In the genomic region with DNA sequence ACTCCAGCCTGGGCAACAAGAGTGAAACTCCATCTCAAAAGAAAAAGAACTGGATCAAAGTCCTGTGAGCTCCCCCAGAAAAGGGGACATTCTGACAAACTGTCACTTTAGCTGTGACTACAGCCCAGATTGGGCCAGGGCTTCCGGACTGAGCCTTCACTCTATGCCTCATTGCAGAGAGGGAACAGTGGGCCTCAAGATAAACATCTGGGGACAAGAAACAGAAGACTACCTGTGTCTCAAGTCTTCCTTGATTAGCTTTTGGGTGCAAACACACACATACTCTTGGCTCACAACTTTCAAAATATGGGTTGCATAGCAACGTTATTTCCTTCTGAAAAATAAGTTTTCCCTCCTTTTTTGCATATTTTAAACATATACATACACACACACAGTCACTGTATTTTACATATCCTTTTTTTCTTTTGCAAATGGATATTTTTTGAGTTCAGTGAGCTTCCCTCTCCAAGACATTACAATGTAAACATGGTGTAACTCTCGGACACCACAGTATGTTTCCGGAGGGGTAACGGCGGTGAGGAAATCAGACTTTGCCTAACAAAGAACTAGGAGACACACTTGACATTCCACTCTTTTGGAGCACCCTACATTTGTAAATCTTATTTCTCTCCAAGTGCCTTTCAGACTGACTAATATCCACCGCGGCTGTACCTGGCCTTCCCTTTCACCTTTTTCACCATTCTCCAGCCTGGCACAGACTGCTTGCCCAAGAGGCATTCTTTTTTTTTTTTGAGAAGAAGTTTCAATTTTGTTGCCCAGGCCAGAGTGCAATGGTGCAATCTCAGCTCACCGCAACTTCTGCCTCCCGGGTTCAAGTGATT, we compare ENCODE assay signal across 1 cellular context.
TF ChIP-seq lines count a peak whose summit lies in the region.

No MANE protein-coding gene starts in this region.

TF ChIP-seq in HCT116, 20 proteins besides CTCF, POLR2A, EP300 and RAD21 (continued from another document):
- TF ChIP-seq, protein P1, sequence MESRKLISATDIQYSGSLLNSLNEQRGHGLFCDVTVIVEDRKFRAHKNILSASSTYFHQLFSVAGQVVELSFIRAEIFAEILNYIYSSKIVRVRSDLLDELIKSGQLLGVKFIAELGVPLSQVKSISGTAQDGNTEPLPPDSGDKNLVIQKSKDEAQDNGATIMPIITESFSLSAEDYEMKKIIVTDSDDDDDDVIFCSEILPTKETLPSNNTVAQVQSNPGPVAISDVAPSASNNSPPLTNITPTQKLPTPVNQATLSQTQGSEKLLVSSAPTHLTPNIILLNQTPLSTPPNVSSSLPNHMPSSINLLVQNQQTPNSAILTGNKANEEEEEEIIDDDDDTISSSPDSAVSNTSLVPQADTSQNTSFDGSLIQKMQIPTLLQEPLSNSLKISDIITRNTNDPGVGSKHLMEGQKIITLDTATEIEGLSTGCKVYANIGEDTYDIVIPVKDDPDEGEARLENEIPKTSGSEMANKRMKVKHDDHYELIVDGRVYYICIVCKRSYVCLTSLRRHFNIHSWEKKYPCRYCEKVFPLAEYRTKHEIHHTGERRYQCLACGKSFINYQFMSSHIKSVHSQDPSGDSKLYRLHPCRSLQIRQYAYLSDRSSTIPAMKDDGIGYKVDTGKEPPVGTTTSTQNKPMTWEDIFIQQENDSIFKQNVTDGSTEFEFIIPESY (IDR thresholded peaks at IDR 0.05; ENCODE audit: extremely low read depth, insufficient replicate concordance, low read length) = no peak
- TF ChIP-seq, protein P2, sequence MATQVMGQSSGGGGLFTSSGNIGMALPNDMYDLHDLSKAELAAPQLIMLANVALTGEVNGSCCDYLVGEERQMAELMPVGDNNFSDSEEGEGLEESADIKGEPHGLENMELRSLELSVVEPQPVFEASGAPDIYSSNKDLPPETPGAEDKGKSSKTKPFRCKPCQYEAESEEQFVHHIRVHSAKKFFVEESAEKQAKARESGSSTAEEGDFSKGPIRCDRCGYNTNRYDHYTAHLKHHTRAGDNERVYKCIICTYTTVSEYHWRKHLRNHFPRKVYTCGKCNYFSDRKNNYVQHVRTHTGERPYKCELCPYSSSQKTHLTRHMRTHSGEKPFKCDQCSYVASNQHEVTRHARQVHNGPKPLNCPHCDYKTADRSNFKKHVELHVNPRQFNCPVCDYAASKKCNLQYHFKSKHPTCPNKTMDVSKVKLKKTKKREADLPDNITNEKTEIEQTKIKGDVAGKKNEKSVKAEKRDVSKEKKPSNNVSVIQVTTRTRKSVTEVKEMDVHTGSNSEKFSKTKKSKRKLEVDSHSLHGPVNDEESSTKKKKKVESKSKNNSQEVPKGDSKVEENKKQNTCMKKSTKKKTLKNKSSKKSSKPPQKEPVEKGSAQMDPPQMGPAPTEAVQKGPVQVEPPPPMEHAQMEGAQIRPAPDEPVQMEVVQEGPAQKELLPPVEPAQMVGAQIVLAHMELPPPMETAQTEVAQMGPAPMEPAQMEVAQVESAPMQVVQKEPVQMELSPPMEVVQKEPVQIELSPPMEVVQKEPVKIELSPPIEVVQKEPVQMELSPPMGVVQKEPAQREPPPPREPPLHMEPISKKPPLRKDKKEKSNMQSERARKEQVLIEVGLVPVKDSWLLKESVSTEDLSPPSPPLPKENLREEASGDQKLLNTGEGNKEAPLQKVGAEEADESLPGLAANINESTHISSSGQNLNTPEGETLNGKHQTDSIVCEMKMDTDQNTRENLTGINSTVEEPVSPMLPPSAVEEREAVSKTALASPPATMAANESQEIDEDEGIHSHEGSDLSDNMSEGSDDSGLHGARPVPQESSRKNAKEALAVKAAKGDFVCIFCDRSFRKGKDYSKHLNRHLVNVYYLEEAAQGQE (IDR thresholded peaks at IDR 0.05; ENCODE audit: low read depth) = no peak
- TF ChIP-seq YY1 (IDR thresholded peaks at IDR 0.05; ENCODE audit: extremely low read depth, insufficient replicate concordance, low read depth, low read length) (no peak), SRF (IDR thresholded peaks at IDR 0.05; ENCODE audit: low read depth) (no peak), EGR1 (IDR thresholded peaks at IDR 0.05; ENCODE audit: low read depth) (no peak), TCF7L2 (IDR thresholded peaks at IDR 0.05; ENCODE audit: borderline replicate concordance, extremely low read depth, insufficient read depth, insufficient read length) (no peak)
